10 cellular contexts compared by ENCODE assay signal in genomic region chr7:20307119-20307518, GRCh38. TPM values are rescaled to one million over a fixed set of nuclear protein-coding genes. Genes with fewer than 3 reads are reported as not detected.
DNase-seq lines count a peak whose midpoint lies in the region; ATAC-seq and TF ChIP-seq lines count a peak whose summit lies in the region.
"Had no signal": no experiment of that assay in that cellular context is flagged by ENCODE, and none has a peak within 500 bp of the region (broad histone marks: within the 10 kb centered on the region; RNA-seq: fewer than 3 reads in every experiment).

No MANE protein-coding gene starts in this region.

- TF ChIP-seq CTCF in astrocyte of the cerebellum (IDR thresholded peaks at IDR 0.05; ENCODE audit: low read depth, low read length, missing control alignments) (no peak), type B pancreatic cell (conservative IDR thresholded peaks at IDR 0.05) (no peak), testis (IDR thresholded peaks at IDR 0.05) (no peak)

- H3K27me3 Mint-ChIP-seq in type B pancreatic cell: no peaks in the 10 kb centered on the region

- H3K36me3 ChIP-seq in testis (ENCODE audit: low read depth, missing control alignments): no peaks in the 10 kb centered on the region

- H3K4me3 Mint-ChIP-seq in type B pancreatic cell: no peak overlapping the region

- DNase-seq in NCI-H345 (lab: John Stamatoyannopoulos, UW): peak; percentile 16
- DNase-seq in NCI-H345 treated with DMSO at 0.1 percent for 48 hours (lab: John Stamatoyannopoulos, UW; ENCODE audit: unreplicated experiment): no peak
- DNase-seq in astrocyte of the cerebellum (ENCODE audit: low read depth): peak; percentile 74
- no peak for DNase-seq in type B pancreatic cell (ENCODE audit: extremely low spot score, unreplicated experiment)
- no peak for DNase-seq in testis
- no peak for DNase-seq in activated naive CD4-positive, alpha-beta T cell treated with anti-CD3 and anti-CD28 coated beads, Interleukin-2, amount 50 U/mL, for 72 hours (ENCODE audit: low spot score in 2 of 2)
- DNase-seq in cardiac septum (ENCODE audit: low spot score): no peak
- DNase-seq: activated naive CD4-positive, alpha-beta T cell treated with Interleukin-2 at 50 U/mL for 16 hours; psoas muscle had no signal

- H3K4me3 ChIP-seq in astrocyte of the cerebellum (ENCODE audit: low read depth, low read length): no peak overlapping the region
- no peak overlapping the region for H3K4me3 ChIP-seq in testis
- H3K4me3 ChIP-seq: psoas muscle had no signal

- peaks cover 4% of the 10 kb centered on the region for H3K9me3 Mint-ChIP-seq in type B pancreatic cell
- no peaks in the 10 kb centered on the region for H3K9me3 Mint-ChIP-seq in activated naive CD4-positive, alpha-beta T cell treated with anti-CD3 and anti-CD28 coated beads, Interleukin-2, amount 50 U/mL, for 72 hours

- peak overlapping the region in 1 of 2 donors; percentile 57 for H3K27ac ChIP-seq in testis
- H3K27ac ChIP-seq: psoas muscle had no signal

- H3K27me3 ChIP-seq in testis: no peaks in the 10 kb centered on the region

- intact Hi-C loops in testis (cut with DNase I; ENCODE audit: low total_unique reads) (no loop called here), cardiac septum (cut with DNase I) (no loop called here)

- in situ Hi-C loops in astrocyte of the cerebellum (cut with HindIII; ENCODE audit: low sequenced_read_pairs): loop anchor here (25.0 kb wide), 1 partner anchor 545 kb away; the partner anchor contains the start of gene TMEM196

- 49 to 61% methylated on average over 2 of the region's 2 CpGs for WGBS in testis, 2 donors

- ATAC-seq in HG03280 (IDR thresholded peaks at IDR 0.05; ENCODE audit: unreplicated experiment): peak; percentile 85
- no peak for ATAC-seq in activated naive CD4-positive, alpha-beta T cell treated with anti-CD3 and anti-CD28 coated beads, Interleukin-2, amount 50 U/mL, for 72 hours
- ATAC-seq: psoas muscle had no signal

- H3K4me1 Mint-ChIP-seq in type B pancreatic cell (ENCODE audit: unreplicated experiment): peaks cover 14% of the 10 kb centered on the region

- H3K4me1 ChIP-seq in testis: peaks cover 18% of the 10 kb centered on the region
- H3K4me1 ChIP-seq: psoas muscle had no signal

- no peaks in the 10 kb centered on the region for H3K36me3 Mint-ChIP-seq in type B pancreatic cell
- no peaks in the 10 kb centered on the region for H3K36me3 Mint-ChIP-seq in activated naive CD4-positive, alpha-beta T cell treated with anti-CD3 and anti-CD28 coated beads, Interleukin-2, amount 50 U/mL, for 72 hours

- H3K27ac Mint-ChIP-seq in type B pancreatic cell: peak overlapping the region; percentile 55
- no peak overlapping the region for H3K27ac Mint-ChIP-seq in activated naive CD4-positive, alpha-beta T cell treated with anti-CD3 and anti-CD28 coated beads, Interleukin-2, amount 50 U/mL, for 72 hours

- TF ChIP-seq POLR2A in testis (IDR thresholded peaks at IDR 0.05): no peak

- no peaks in the 10 kb centered on the region for H3K9me3 ChIP-seq in testis
- H3K9me3 ChIP-seq: psoas muscle had no signal

RNA-seq across cellular contexts. Expression of gene ITGB8, which starts 23.6 kb away (rescaled TPM):
- total RNA-seq in type B pancreatic cell (ENCODE audit: low replicate concordance) (15.6 and 23.3 TPM in 2 replicates), testis (100 to 1,000 TPM; 104 to 111 TPM), cardiac septum (1.5 TPM)
- 9.5 TPM for polyA plus RNA-seq in testis (ENCODE audit: insufficient read depth, low read depth, low replicate concordance)
- under 1 TPM in 1 of 2 donors, not detected in 1; 0.02 TPM for total RNA-seq in activated naive CD4-positive, alpha-beta T cell treated with anti-CD3 and anti-CD28 coated beads, Interleukin-2, amount 50 U/mL, for 72 hours

Comparison
In these comparisons a context has a peak if more than half of its experiments do, and no peak if none do; other contexts are left out.
1. DNase-seq: peak in NCI-H345 (single experiment) and astrocyte of the cerebellum (single experiment); none in NCI-H345 treated with DMSO at 0.1 percent for 48 hours (single experiment), type B pancreatic cell (single experiment), testis (single experiment), activated naive CD4-positive, alpha-beta T cell treated with anti-CD3 and anti-CD28 coated beads, Interleukin-2, amount 50 U/mL, for 72 hours (0 of 2) and cardiac septum (single experiment).